ENCODE assay signal across 1 cellular context in genomic region chr17:8383143-8383974, GRCh38.
TF ChIP-seq lines count a peak whose summit lies in the region.

RPL26 (minus strand) TSS chr17:8383193; CDS start chr17:8382310, 883 bp downstream.

TF ChIP-seq in HepG2, 621 proteins besides CTCF, POLR2A, EP300 and RAD21 (continued from another document and continues in another):
- TF ChIP-seq DZIP1 (CRISPR knock-in tag; IDR thresholded peaks at IDR 0.05) (peak; percentile 88; the same call in 1 of the 2 replicates), RARA (CRISPR knock-in tag; IDR thresholded peaks at IDR 0.05) (0 out of 2 replicates have a peak, but pooled peaks have one; percentile 27), HOXA7 (CRISPR knock-in tag; IDR thresholded peaks at IDR 0.05) (no peak), HBP1 (CRISPR knock-in tag; IDR thresholded peaks at IDR 0.05; ENCODE audit: low read depth) (peak; percentile 42; the same call in 1 of the 2 replicates), SMAD9 (CRISPR knock-in tag; IDR thresholded peaks at IDR 0.05) (no peak), ISX (CRISPR knock-in tag; conservative IDR thresholded peaks at IDR 0.05) (0 out of 2 replicates have a peak, but pooled peaks have one; percentile 7), RCOR2 (CRISPR knock-in tag; IDR thresholded peaks at IDR 0.05) (0 out of 2 replicates have a peak, but pooled peaks have one; percentile 15), ETV6 (CRISPR knock-in tag; conservative IDR thresholded peaks at IDR 0.05) (no peak), FOXA1 (IDR thresholded peaks at IDR 0.05) (no peak), FOXA1 (CRISPR knock-in tag; IDR thresholded peaks at IDR 0.05) (no peak), HDAC2 (CRISPR knock-in tag; IDR thresholded peaks at IDR 0.05) (peak; percentile 76), REL (CRISPR knock-in tag; conservative IDR thresholded peaks at IDR 0.05) (peak; percentile 85), SUZ12 (IDR thresholded peaks at IDR 0.05; ENCODE audit: low read depth, low read length) (no peak), ZNF256 (CRISPR knock-in tag; conservative IDR thresholded peaks at IDR 0.05) (peak; percentile 12; the same call in 1 of the 2 replicates), SALL2 (CRISPR knock-in tag; IDR thresholded peaks at IDR 0.05) (peak; percentile 68), ZNF20 (CRISPR knock-in tag; IDR thresholded peaks at IDR 0.05) (no peak), NR2F1 (CRISPR knock-in tag; IDR thresholded peaks at IDR 0.05) (no peak), ZBTB37 (CRISPR knock-in tag; IDR thresholded peaks at IDR 0.05) (no peak), ZBTB46 (CRISPR knock-in tag; IDR thresholded peaks at IDR 0.05; ENCODE audit: borderline replicate concordance) (no peak), SIN3A (IDR thresholded peaks at IDR 0.05; ENCODE audit: borderline replicate concordance, low read depth, low read length) (peak; percentile 67), ZNF232 (CRISPR knock-in tag; IDR thresholded peaks at IDR 0.05; ENCODE audit: borderline replicate concordance) (no peak), ATF6 (CRISPR knock-in tag; conservative IDR thresholded peaks at IDR 0.05) (no peak), ATAD3A (CRISPR knock-in tag; IDR thresholded peaks at IDR 0.05) (no peak), NFATC3 (CRISPR knock-in tag; IDR thresholded peaks at IDR 0.05) (no peak), NFE2L2 (IDR thresholded peaks at IDR 0.05; ENCODE audit: low read length) (no peak), ZBTB42 (CRISPR knock-in tag; IDR thresholded peaks at IDR 0.05) (no peak), ZNF687 (CRISPR knock-in tag; IDR thresholded peaks at IDR 0.05) (peak; percentile 89), XRCC5 (optimal IDR thresholded peaks at IDR 0.05; ENCODE audit: low read length) (peak; percentile 93), MED8 (CRISPR knock-in tag; IDR thresholded peaks at IDR 0.05; ENCODE audit: insufficient replicate concordance) (no peak), ZNF609 (CRISPR knock-in tag; IDR thresholded peaks at IDR 0.05; ENCODE audit: borderline replicate concordance) (no peak; the same call in 1 of the 2 replicates), AHR (CRISPR knock-in tag; IDR thresholded peaks at IDR 0.05) (no peak), ARNTL (CRISPR knock-in tag; IDR thresholded peaks at IDR 0.05) (no peak), KDM5B (CRISPR knock-in tag; IDR thresholded peaks at IDR 0.05; ENCODE audit: borderline replicate concordance) (peak; percentile 52; the same call in 1 of the 2 replicates), ZNF605 (CRISPR knock-in tag; IDR thresholded peaks at IDR 0.05) (peak; percentile 74), HIVEP1 (CRISPR knock-in tag; IDR thresholded peaks at IDR 0.05) (peak; percentile 2; the same call in 1 of the 2 replicates), ZBTB20 (CRISPR knock-in tag; IDR thresholded peaks at IDR 0.05; ENCODE audit: borderline replicate concordance, low read depth) (no peak), NFRKB (IDR thresholded peaks at IDR 0.05) (no peak), ZNF10 (CRISPR knock-in tag; IDR thresholded peaks at IDR 0.05; ENCODE audit: borderline replicate concordance, low read depth) (no peak), KDM1A (CRISPR knock-in tag; IDR thresholded peaks at IDR 0.05) (0 out of 2 replicates have a peak, but pooled peaks have one; percentile 44), ZNF558 (CRISPR knock-in tag; IDR thresholded peaks at IDR 0.05; ENCODE audit: borderline replicate concordance) (peak; percentile 57; the same call in 1 of the 2 replicates), ZSCAN25 (CRISPR knock-in tag; IDR thresholded peaks at IDR 0.05) (0 out of 2 replicates have a peak, but pooled peaks have one; percentile 41), MTA1 (CRISPR knock-in tag; IDR thresholded peaks at IDR 0.05; ENCODE audit: borderline replicate concordance) (peak; percentile 83; the same call in 1 of the 2 replicates), ARID2 (CRISPR knock-in tag; IDR thresholded peaks at IDR 0.05; ENCODE audit: borderline replicate concordance) (no peak), SOX5 (CRISPR knock-in tag; IDR thresholded peaks at IDR 0.05; ENCODE audit: borderline replicate concordance) (peak; percentile 61; the same call in 1 of the 2 replicates), MBNL3 (CRISPR knock-in tag; conservative IDR thresholded peaks at IDR 0.05) (no peak), NR3C1 (CRISPR knock-in tag; IDR thresholded peaks at IDR 0.05) (0 out of 2 replicates have a peak, but pooled peaks have one; percentile 16), ZNF335 (CRISPR knock-in tag; IDR thresholded peaks at IDR 0.05) (0 out of 2 replicates have a peak, but pooled peaks have one; percentile 27), ZFP37 (CRISPR knock-in tag; IDR thresholded peaks at IDR 0.05; ENCODE audit: borderline replicate concordance) (no peak), KLF12 (CRISPR knock-in tag; IDR thresholded peaks at IDR 0.05; ENCODE audit: borderline replicate concordance) (peak; percentile 84; the same call in 1 of the 2 replicates), ZNF562 (CRISPR knock-in tag; IDR thresholded peaks at IDR 0.05; ENCODE audit: borderline replicate concordance) (no peak; the same call in 1 of the 2 replicates)
